8 cellular contexts compared by ENCODE assay signal in the genomic region with DNA sequence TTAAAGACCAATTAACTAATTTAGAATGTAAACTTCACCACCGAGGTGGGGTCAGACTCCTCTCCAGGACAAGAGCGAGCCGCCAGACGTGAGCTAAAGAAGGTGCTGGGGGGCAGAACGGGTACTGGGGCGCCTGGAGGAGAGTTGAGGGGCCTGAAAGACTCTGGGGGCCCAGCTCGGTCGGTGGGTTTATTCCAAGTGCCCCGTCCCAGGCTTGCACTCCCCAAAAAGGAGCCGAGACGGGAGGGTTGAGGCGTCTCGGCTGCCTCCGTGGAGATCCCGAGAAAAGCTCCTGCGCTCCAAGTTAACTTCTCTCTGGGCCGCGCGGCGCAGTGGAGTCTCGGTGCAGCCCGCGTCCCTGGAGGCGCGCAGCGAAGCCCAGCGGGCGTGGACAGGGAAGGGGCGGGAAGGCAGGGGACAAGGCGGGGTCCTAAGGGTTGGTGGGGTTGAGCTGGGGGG.
DNase-seq lines count a peak whose midpoint lies in the region; TF ChIP-seq lines count a peak whose summit lies in the region.

No MANE protein-coding gene starts in this region.

- DNase-seq in AG04450 (ENCODE audit: low read depth, low spot score) (peak; percentile 6), MM.1S (no peak), endothelial cell (ENCODE audit: low spot score) (peak; percentile 61), NCI-H446 (lab: John Stamatoyannopoulos, UW) (no peak), NCI-H2029 treated with DMSO at 0.1 percent for 48 hours (lab: John Stamatoyannopoulos, UW) (no peak), SKM-1 (lab: John Stamatoyannopoulos, UW; ENCODE audit: unreplicated experiment) (no peak)
- no peak for DNase-seq in activated effector memory CD4-positive, alpha-beta T cell treated with anti-CD3 and anti-CD28 coated beads, Interleukin-2, amount 50 U/mL, for 16 hours

- no peaks in the 10 kb centered on the region for H3K9me3 Mint-ChIP-seq in endothelial cell (ENCODE audit: unreplicated experiment)

- H3K9me3 ChIP-seq in AG04450 (ENCODE audit: control insufficient read depth, insufficient read depth, low read length) (no peaks in the 10 kb centered on the region), MM.1S (replicated peaks; ENCODE audit: insufficient read depth, low read length) (no peaks in the 10 kb centered on the region), muscle layer of duodenum (ENCODE audit: control insufficient read depth in 1 of 2, low read length in 2 of 2) (no peaks in the 10 kb centered on the region)

- H3K4me1 ChIP-seq in MM.1S (ENCODE audit: low read length) = no peaks in the 10 kb centered on the region
- H3K4me1 ChIP-seq in muscle layer of duodenum (ENCODE audit: control insufficient read depth in 1 of 2, insufficient read depth in 2 of 2, low read length in 2 of 2) = no peaks in the 10 kb centered on the region

- H4K20me1 ChIP-seq in MM.1S (ENCODE audit: insufficient read depth, low read length) = no peaks in the 10 kb centered on the region

- H3K27ac ChIP-seq in AG04450 (ENCODE audit: low read depth, low read length) (no peak overlapping the region), MM.1S (ENCODE audit: low read length) (no peak overlapping the region), muscle layer of duodenum (ENCODE audit: low read length) (no peak overlapping the region)

- no peak overlapping the region for H3K27ac Mint-ChIP-seq in endothelial cell (ENCODE audit: unreplicated experiment)

- H3K9me2 ChIP-seq in MM.1S (replicated peaks; ENCODE audit: insufficient read depth, low read length) = no peaks in the 10 kb centered on the region

- peak overlapping the region; percentile 88 for H3K4me3 Mint-ChIP-seq in endothelial cell (ENCODE audit: unreplicated experiment)

- H3K36me3 ChIP-seq in MM.1S (replicated peaks; ENCODE audit: insufficient read depth, low read length) (no peaks in the 10 kb centered on the region), muscle layer of duodenum (ENCODE audit: control insufficient read depth in 1 of 2, insufficient read depth in 2 of 2, low read length in 2 of 2) (no peaks in the 10 kb centered on the region)

- no peaks in the 10 kb centered on the region for H3K27me3 Mint-ChIP-seq in endothelial cell (ENCODE audit: unreplicated experiment)

- POLR2A ChIA-PET in AG04450 (lab: Yijun Ruan, JAX) = interaction anchor here (0.5 kb wide), 1 partner anchor 631 kb away, joined by 3 read pairs; no protein-coding TSS in a partner anchor

- H2AFZ ChIP-seq in MM.1S (ENCODE audit: low read length) = peak overlapping the region; percentile 55

- peak overlapping the region; percentile 53 for H3K4me3 ChIP-seq in AG04450 (ENCODE audit: low read depth, low read length)
- peak overlapping the region; percentile 30 for H3K4me3 ChIP-seq in MM.1S (ENCODE audit: low read length)
- peak overlapping the region; percentile 47 to 70 for H3K4me3 ChIP-seq in muscle layer of duodenum (ENCODE audit: low read depth in 1 of 2, low read length in 2 of 2)

- H3K79me2 ChIP-seq in MM.1S (ENCODE audit: low read length) = no peaks in the 10 kb centered on the region

- no peak for TF ChIP-seq CTCF in AG04450 (IDR thresholded peaks at IDR 0.05; ENCODE audit: low read depth, low read length)
- no peak for TF ChIP-seq CTCF in MM.1S (IDR thresholded peaks at IDR 0.05; ENCODE audit: low read length)
- TF ChIP-seq CTCF in endothelial cell (IDR thresholded peaks at IDR 0.05; ENCODE audit: unreplicated experiment) = no peak

- H3K36me3 Mint-ChIP-seq in endothelial cell (ENCODE audit: low read depth, unreplicated experiment) = no peaks in the 10 kb centered on the region

- CTCF ChIA-PET in AG04450 (lab: Charles Lee) = interaction anchor here (0.6 to 1.9 kb wide), 6 partner anchors 10 to 656 kb away, joined by 3 to 8 read pairs (median 4); no protein-coding TSS in a partner anchor

- peak overlapping the region; percentile 50; the same call in 1 of the 2 replicates for H3K4me2 ChIP-seq in MM.1S (ENCODE audit: low read depth, low read length)

- H3K4me1 Mint-ChIP-seq in endothelial cell (ENCODE audit: unreplicated experiment) = peaks cover 7% of the 10 kb centered on the region

- H3K27me3 ChIP-seq in AG04450 (ENCODE audit: control insufficient read depth, insufficient read depth, low read length) = no peaks in the 10 kb centered on the region
- no peaks in the 10 kb centered on the region for H3K27me3 ChIP-seq in MM.1S (replicated peaks; ENCODE audit: insufficient read depth, low read length)
- no peaks in the 10 kb centered on the region for H3K27me3 ChIP-seq in muscle layer of duodenum (ENCODE audit: low read depth, low read length)

- H3F3A ChIP-seq in MM.1S (ENCODE audit: insufficient read depth, low read length) = no peaks in the 10 kb centered on the region

- no peak overlapping the region for H3K9ac ChIP-seq in MM.1S (ENCODE audit: low read length)

Comparison
In these comparisons a context has a peak if more than half of its experiments do, and no peak if none do; other contexts are left out.
1. DNase-seq: peak in AG04450 (single experiment) and endothelial cell (single experiment); none in MM.1S (single experiment), NCI-H446 (0 of 2), NCI-H2029 treated with DMSO at 0.1 percent for 48 hours (single experiment), SKM-1 (single experiment) and activated effector memory CD4-positive, alpha-beta T cell treated with anti-CD3 and anti-CD28 coated beads, Interleukin-2, amount 50 U/mL, for 16 hours (single experiment).
2. Peak in every context shown above with its lines, with median percentiles within 50 percentile points of each other: H3K4me3 ChIP-seq.